8 cellular contexts compared by ENCODE assay signal in genomic region chr1:223736638-223737037, GRCh38. TPM values are rescaled to one million over a fixed set of nuclear protein-coding genes. Genes with fewer than 3 reads are reported as not detected.
DNase-seq lines count a peak whose midpoint lies in the region; ATAC-seq, FAIRE-seq and TF ChIP-seq lines count a peak whose summit lies in the region.
"Not testable (repeated sequence)": the region's sequence is repeated elsewhere in the genome, so short reads cannot be mapped to it uniquely, and the experiment has no call there.

No MANE protein-coding gene starts in this region.

- not testable (repeated sequence) for H3K9me2 ChIP-seq in hepatocyte (replicated peaks; ENCODE audit: insufficient read depth)

- H3K9ac ChIP-seq in colonic mucosa (ENCODE audit: low read depth in 2 of 2, low read length in 2 of 2); mesenchymal stem cell (ENCODE audit: low read length): not testable (repeated sequence)

- not testable (repeated sequence) for H4K20me1 ChIP-seq in hepatocyte (ENCODE audit: insufficient read depth, poor library complexity, severe bottlenecking)

- H3K27ac Mint-ChIP-seq in Caco-2 (ENCODE audit: unreplicated experiment): peak overlapping the region; percentile 30
- H3K27ac Mint-ChIP-seq in activated CD8-positive, alpha-beta T cell treated with anti-CD3 and anti-CD28 coated beads, Interleukin-2, amount 10 ng/mL, durations not matched to agents 7 days and 5 days: peak overlapping the region; percentile 66

- H3K27me3 ChIP-seq in Caco-2 (replicated peaks; ENCODE audit: control insufficient read depth, insufficient read depth, low read length); RWPE2 (ENCODE audit: insufficient read depth, poor library complexity, severe bottlenecking); colonic mucosa; hepatocyte; mesenchymal stem cell (ENCODE audit: control insufficient read depth in 1 of 2, insufficient read depth in 1 of 2, low read length in 2 of 2); stomach: not testable (repeated sequence)

- not testable (repeated sequence) for H2BK12ac ChIP-seq in mesenchymal stem cell (ENCODE audit: low read length in 2 of 2)

- not testable (repeated sequence) for H3K9me3 Mint-ChIP-seq in Caco-2 (ENCODE audit: unreplicated experiment); activated CD8-positive, alpha-beta T cell treated with anti-CD3 and anti-CD28 coated beads, Interleukin-2, amount 10 ng/mL, durations not matched to agents 7 days and 5 days (ENCODE audit: insufficient read depth)

- WGBS in A549 (ENCODE audit: missing lambda C conversion rate): 97% methylated on average over 5 of the region's 5 CpGs
- WGBS in hepatocyte (ENCODE audit: low lambda C conversion rate, missing lambda C conversion rate): 89% methylated on average over 5 of the region's 5 CpGs
- 96% methylated on average over 5 of the region's 5 CpGs for WGBS in mesenchymal stem cell
- WGBS in stomach, 5 donors: 92 to 100% (median 98%) methylated on average over 5 of the region's 5 CpGs

- H2AK5ac ChIP-seq in mesenchymal stem cell (ENCODE audit: low read length, severe bottlenecking): peak overlapping the region; percentile 78

- not testable (repeated sequence) for BruUV-seq in Caco-2 (replicated peaks; lab: Mats Ljungman, UMichigan)

- not testable (repeated sequence) for ATAC-seq in A549; RWPE2 (ENCODE audit: low read depth); activated CD8-positive, alpha-beta T cell treated with anti-CD3 and anti-CD28 coated beads, Interleukin-2, amount 10 ng/mL, durations not matched to agents 7 days and 5 days

- H3K27me3 Mint-ChIP-seq in Caco-2 (ENCODE audit: insufficient read depth, unreplicated experiment); activated CD8-positive, alpha-beta T cell treated with anti-CD3 and anti-CD28 coated beads, Interleukin-2, amount 10 ng/mL, durations not matched to agents 7 days and 5 days (ENCODE audit: low read depth): not testable (repeated sequence)

- not testable (repeated sequence) for H2BK5ac ChIP-seq in mesenchymal stem cell (ENCODE audit: low read depth, low read length, poor library complexity, severe bottlenecking)

- not testable (repeated sequence) for H4K8ac ChIP-seq in mesenchymal stem cell (ENCODE audit: low read length)

- peak overlapping the region; percentile 39; the same call in 2 of the 3 replicates for H3K4me2 ChIP-seq in A549
- not testable (repeated sequence) for H3K4me2 ChIP-seq in hepatocyte; mesenchymal stem cell (ENCODE audit: low read length, poor library complexity, severe bottlenecking)

- TF ChIP-seq EP300 in A549 (IDR thresholded peaks at IDR 0.05); stomach (IDR thresholded peaks at IDR 0.05): not testable (repeated sequence)

- H3K36me3 ChIP-seq in Caco-2 (ENCODE audit: control insufficient read depth, insufficient read depth, low read length); colonic mucosa; hepatocyte (replicated peaks; ENCODE audit: insufficient read depth, low read depth): not testable (repeated sequence)
- H3K36me3 ChIP-seq in RWPE2 (ENCODE audit: low read depth) (peaks cover 58% of the 10 kb centered on the region), mesenchymal stem cell (ENCODE audit: control insufficient read depth in 1 of 2, insufficient read depth in 2 of 2, low read depth in 1 of 2, low read length in 2 of 2) (peaks cover 27 to 55% of the 10 kb centered on the region in 2 experiments), stomach (peaks cover 0 to 36% (median 3%) of the 10 kb centered on the region in 4 donors)

- H3K79me2 ChIP-seq in hepatocyte: peaks cover 35% of the 10 kb centered on the region

- H3K23ac ChIP-seq in mesenchymal stem cell (ENCODE audit: low read length in 2 of 2): not testable (repeated sequence)

- FAIRE-seq in A549 (lab: Jason Lieb, UNC): not testable (repeated sequence)

- not testable (repeated sequence) for TF ChIP-seq CTCF in A549 (IDR thresholded peaks at IDR 0.05); Caco-2 (IDR thresholded peaks at IDR 0.05; ENCODE audit: insufficient read depth in 1 of 2, low read depth in 1 of 2, low read length in 1 of 2, severe bottlenecking in 1 of 2, unreplicated experiment in 1 of 2); RWPE2 (IDR thresholded peaks at IDR 0.05; ENCODE audit: poor library complexity, severe bottlenecking); colonic mucosa (IDR thresholded peaks at IDR 0.05); hepatocyte (IDR thresholded peaks at IDR 0.05; ENCODE audit: poor library complexity); stomach (IDR thresholded peaks at IDR 0.05)

- H2BK120ac ChIP-seq in mesenchymal stem cell (ENCODE audit: low read depth, low read length): not testable (repeated sequence)

- not testable (repeated sequence) for H2AFZ ChIP-seq in hepatocyte; mesenchymal stem cell (ENCODE audit: low read depth, low read length)

- peaks cover 42% of the 10 kb centered on the region for H3K36me3 Mint-ChIP-seq in Caco-2 (ENCODE audit: insufficient read depth, unreplicated experiment)
- peaks cover 37% of the 10 kb centered on the region for H3K36me3 Mint-ChIP-seq in activated CD8-positive, alpha-beta T cell treated with anti-CD3 and anti-CD28 coated beads, Interleukin-2, amount 10 ng/mL, durations not matched to agents 7 days and 5 days (ENCODE audit: low read depth)

- not testable (repeated sequence) for H3K4ac ChIP-seq in mesenchymal stem cell (ENCODE audit: low read depth in 1 of 2, low read length in 2 of 2)

- not testable (repeated sequence) for TF ChIP-seq POLR2A in A549 (IDR thresholded peaks at IDR 0.05; ENCODE audit: low read length); stomach (IDR thresholded peaks at IDR 0.05)

- not testable (repeated sequence) for H4K91ac ChIP-seq in mesenchymal stem cell (ENCODE audit: low read length)

- H3K9me3 ChIP-seq in A549; Caco-2; RWPE2 (ENCODE audit: severe bottlenecking); colonic mucosa; hepatocyte (ENCODE audit: low read depth); mesenchymal stem cell (ENCODE audit: control insufficient read depth, low read length); stomach: not testable (repeated sequence)

- H3K4me1 ChIP-seq in A549: peaks cover 87% of the 10 kb centered on the region
- peaks cover 63% of the 10 kb centered on the region for H3K4me1 ChIP-seq in Caco-2
- peaks cover 35% of the 10 kb centered on the region for H3K4me1 ChIP-seq in RWPE2 (ENCODE audit: insufficient read depth, poor library complexity, severe bottlenecking)
- peaks cover 41% of the 10 kb centered on the region for H3K4me1 ChIP-seq in colonic mucosa
- peaks cover 67% of the 10 kb centered on the region for H3K4me1 ChIP-seq in hepatocyte (ENCODE audit: insufficient read depth)
- peaks cover 43% of the 10 kb centered on the region for H3K4me1 ChIP-seq in mesenchymal stem cell (ENCODE audit: control insufficient read depth, insufficient read depth, low read depth, low read length)
- H3K4me1 ChIP-seq in stomach: peaks cover 65 to 96% (median 88%) of the 10 kb centered on the region in 4 donors

- TF ChIP-seq RAD21 in A549 (conservative IDR thresholded peaks at IDR 0.05 in 1 of 2, IDR thresholded peaks at IDR 0.05 in 1 of 2): not testable (repeated sequence)

- H3K14ac ChIP-seq in mesenchymal stem cell (ENCODE audit: low read length in 2 of 2): not testable (repeated sequence)

- H3K27ac ChIP-seq in A549 (peak overlapping the region; percentile 59 to 68; a peak in 4 of 6 replicates), RWPE2 (ENCODE audit: poor library complexity, severe bottlenecking) (peak overlapping the region; percentile 85), colonic mucosa (peak overlapping the region; percentile 50), hepatocyte (peak overlapping the region; percentile 59), mesenchymal stem cell (ENCODE audit: low read length, poor library complexity, severe bottlenecking) (peak overlapping the region; percentile 58), stomach (peak overlapping the region; percentile 83 to 94 (median 89))

- peaks cover 40% of the 10 kb centered on the region for H3K4me1 Mint-ChIP-seq in Caco-2 (ENCODE audit: low read depth, unreplicated experiment)
- H3K4me1 Mint-ChIP-seq in activated CD8-positive, alpha-beta T cell treated with anti-CD3 and anti-CD28 coated beads, Interleukin-2, amount 10 ng/mL, durations not matched to agents 7 days and 5 days (ENCODE audit: low read depth): not testable (repeated sequence)

- not testable (repeated sequence) for H3K79me1 ChIP-seq in mesenchymal stem cell (replicated peaks; ENCODE audit: low read length, poor library complexity, severe bottlenecking)

- DNase-seq in A549 (ENCODE audit: low read depth in 1 of 2, low spot score in 1 of 2); Caco-2; RWPE2 (ENCODE audit: low spot score); activated CD8-positive, alpha-beta T cell treated with anti-CD3 and anti-CD28 coated beads, Interleukin-2, amount 10 ng/mL, durations not matched to agents 7 days and 5 days; colonic mucosa; hepatocyte (ENCODE audit: low spot score); mesenchymal stem cell; stomach: not testable (repeated sequence)

- not testable (repeated sequence) for H3K4me3 ChIP-seq in A549; Caco-2 (ENCODE audit: low read depth, low read length); RWPE2 (ENCODE audit: severe bottlenecking); colonic mucosa; hepatocyte; mesenchymal stem cell (ENCODE audit: insufficient read depth in 1 of 2, low read depth in 1 of 2, low read length in 2 of 2); stomach

- H2BK15ac ChIP-seq in mesenchymal stem cell (ENCODE audit: low read depth, poor library complexity, severe bottlenecking): not testable (repeated sequence)

- not testable (repeated sequence) for H3K4me3 Mint-ChIP-seq in Caco-2 (ENCODE audit: unreplicated experiment); activated CD8-positive, alpha-beta T cell treated with anti-CD3 and anti-CD28 coated beads, Interleukin-2, amount 10 ng/mL, durations not matched to agents 7 days and 5 days

- CTCF ChIA-PET in A549 (lab: Yijun Ruan, JAX): interaction anchor here (1.6 to 10.1 kb wide), 4 partner anchors 10 to 25 kb away, joined by 4 to 100 read pairs (median 11); partner anchors contain the start of gene CAPN2
- CTCF ChIA-PET in Caco-2 (lab: Charles Lee): not testable (repeated sequence)
- CTCF ChIA-PET in activated CD8-positive, alpha-beta T cell treated with anti-CD3 and anti-CD28 coated beads, Interleukin-2, amount 10 ng/mL, durations not matched to agents 7 days and 5 days (lab: Charles Lee): interaction anchor here (1.1 kb wide), 1 partner anchor 13 kb away, joined by 3 read pairs; no protein-coding TSS in a partner anchor

- intact Hi-C loops in Caco-2 (cut with micrococcal nuclease; ENCODE audit: unreplicated experiment); colonic mucosa (cut with DNase I); stomach (cut with DNase I; ENCODE audit: low total_unique reads): not testable (repeated sequence)

- POLR2A ChIA-PET in A549 (lab: Yijun Ruan, JAX); Caco-2 (lab: Charles Lee); activated CD8-positive, alpha-beta T cell treated with anti-CD3 and anti-CD28 coated beads, Interleukin-2, amount 10 ng/mL, durations not matched to agents 7 days and 5 days (lab: Charles Lee): not testable (repeated sequence)

- not testable (repeated sequence) for H3K18ac ChIP-seq in mesenchymal stem cell (ENCODE audit: low read depth in 1 of 2, low read length in 2 of 2)

RNA-seq across cellular contexts. Expression of gene CAPN2, which starts 24.3 kb away (rescaled TPM):
- polyA plus RNA-seq in A549 (2011; rRNA removed): 199 and 217 TPM in 2 replicates
- polyA plus RNA-seq in A549 (2012; cell fraction: cytosol; rRNA removed): 132 and 138 TPM in 2 replicates
- polyA plus RNA-seq in A549 (2012; cell fraction: nucleus; rRNA removed): 115 and 134 TPM in 2 replicates
- 285 to 327 TPM (median 300 TPM) in 3 replicates for polyA plus RNA-seq in A549 (2017; fragmentation: RNase III; extraction: RNeasy Plus Mini Kit Qiagen cat#74134 plus additional on column Dnase treatment)
- polyA minus RNA-seq in A549 (2011; rRNA and poly(A)+ RNA removed): 153 and 163 TPM in 2 replicates
- 151 and 157 TPM in 2 replicates for total RNA-seq in Caco-2 (2022)
- total RNA-seq in activated CD8-positive, alpha-beta T cell treated with anti-CD3 and anti-CD28 coated beads, Interleukin-2, amount 10 ng/mL, durations not matched to agents 7 days and 5 days: 100 to 1,000 TPM; 176 to 178 TPM
- 100 to 1,000 TPM; 197 to 323 TPM for total RNA-seq in colonic mucosa
- total RNA-seq in hepatocyte: 123 and 147 TPM in 2 replicates
- polyA plus RNA-seq in hepatocyte: 161 and 162 TPM in 2 replicates
- polyA plus RNA-seq in mesenchymal stem cell (2013, experiment 1 of 2): 247 TPM
- 249 TPM for polyA plus RNA-seq in mesenchymal stem cell (2013, experiment 2 of 2)
- total RNA-seq in stomach: 100 to 1,000 TPM; 224 to 739 (median 358) TPM
- polyA plus RNA-seq in stomach: 100 to 1,000 TPM; 128 to 171 (median 161) TPM
